34 cellular contexts compared by ENCODE assay signal in genomic region chr2:10763461-10763800, GRCh38. TPM values are rescaled to one million over a fixed set of nuclear protein-coding genes. Genes with fewer than 3 reads are reported as not detected.
"Had no signal": no experiment of that assay in that cellular context is flagged by ENCODE, and none has a peak within 500 bp of the region (broad histone marks: within the 10 kb centered on the region; RNA-seq: fewer than 3 reads in every experiment).

No MANE protein-coding gene starts in this region.

- H3K9me3 ChIP-seq: ascending aorta, MG63, Peyer's patch, SJSA1, SK-N-SH had no signal

- H3K27me3 Mint-ChIP-seq: activated CD8-positive, alpha-beta T cell treated with anti-CD3 and anti-CD28 coated beads for 36 hours; activated naive CD4-positive, alpha-beta T cell treated with anti-CD3 and anti-CD28 coated beads, Interleukin-2, amount 50 U/mL, for 24 hours; activated naive CD8-positive, alpha-beta T cell treated with anti-CD3 and anti-CD28 coated beads, Interleukin-2, amount 10 ng/mL, durations not matched to agents 7 days and 5 days; activated T-cell treated with anti-CD3 and anti-CD28 coated beads, Interleukin-2, amount 50 U/mL, for 24 hours had no signal

- H3K4me2 ChIP-seq: SK-N-SH had no signal

- H3K4me3 Mint-ChIP-seq: activated CD4-positive, alpha-beta T cell treated with anti-CD3 and anti-CD28 coated beads, Interleukin-2, amount 10 ng/mL, durations not matched to agents 24 days and 14 days; activated CD8-positive, alpha-beta T cell treated with anti-CD3 and anti-CD28 coated beads for 36 hours; activated naive CD4-positive, alpha-beta T cell treated with anti-CD3 and anti-CD28 coated beads, Interleukin-2, amount 50 U/mL, for 24 hours; activated naive CD8-positive, alpha-beta T cell treated with anti-CD3 and anti-CD28 coated beads, Interleukin-2, amount 10 ng/mL, durations not matched to agents 7 days and 5 days; activated T-cell treated with anti-CD3 and anti-CD28 coated beads, Interleukin-2, amount 50 U/mL, for 24 hours; central memory CD8-positive, alpha-beta T cell; T-helper 1 cell treated with Interleukin-12 subunit alpha and Interleukin-12 subunit beta and Interleukin-4 antibody, amounts not matched to agents 30 μg/mL and 1 μg/mL, for 36 hours; T-helper 2 cell treated with Interferon-gamma antibody and Interleukin-4, amounts not matched to agents 5 μg/mL and 100 μg/mL, for 36 hours had no signal

- H3K9me3 Mint-ChIP-seq: activated CD4-positive, alpha-beta T cell treated with anti-CD3 and anti-CD28 coated beads, Interleukin-2, amount 10 ng/mL, durations not matched to agents 24 days and 14 days; activated CD8-positive, alpha-beta T cell treated with anti-CD3 and anti-CD28 coated beads for 36 hours; activated naive CD4-positive, alpha-beta T cell treated with anti-CD3 and anti-CD28 coated beads, Interleukin-2, amount 50 U/mL, for 24 hours; activated naive CD8-positive, alpha-beta T cell treated with anti-CD3 and anti-CD28 coated beads, Interleukin-2, amount 10 ng/mL, durations not matched to agents 7 days and 5 days; activated T-cell treated with anti-CD3 and anti-CD28 coated beads, Interleukin-2, amount 50 U/mL, for 24 hours; activated T-helper 2 cell treated with anti-CD3 and anti-CD28 coated beads, Interferon-gamma antibody, Interleukin-2, Interleukin-4, amounts not matched to agents 10 μg/mL and 5 μg/mL and 100 μg/mL, durations not matched to agents 14 hours and 24 hours and 36 hours; central memory CD8-positive, alpha-beta T cell; T-helper 1 cell treated with Interleukin-12 subunit alpha and Interleukin-12 subunit beta and Interleukin-4 antibody, amounts not matched to agents 30 μg/mL and 1 μg/mL, for 36 hours; T-helper 2 cell treated with Interferon-gamma antibody and Interleukin-4, amounts not matched to agents 5 μg/mL and 100 μg/mL, for 36 hours had no signal

- H3K27ac Mint-ChIP-seq: activated CD4-positive, alpha-beta T cell treated with anti-CD3 and anti-CD28 coated beads, Interleukin-2, amount 10 ng/mL, durations not matched to agents 24 days and 14 days; activated CD8-positive, alpha-beta T cell treated with anti-CD3 and anti-CD28 coated beads for 36 hours; activated naive CD4-positive, alpha-beta T cell treated with anti-CD3 and anti-CD28 coated beads, Interleukin-2, amount 50 U/mL, for 24 hours; activated naive CD8-positive, alpha-beta T cell treated with anti-CD3 and anti-CD28 coated beads, Interleukin-2, amount 10 ng/mL, durations not matched to agents 7 days and 5 days; activated T-cell treated with anti-CD3 and anti-CD28 coated beads, Interleukin-2, amount 50 U/mL, for 24 hours; activated T-helper 2 cell treated with anti-CD3 and anti-CD28 coated beads, Interferon-gamma antibody, Interleukin-2, Interleukin-4, amounts not matched to agents 10 μg/mL and 5 μg/mL and 100 μg/mL, durations not matched to agents 14 hours and 24 hours and 36 hours; T-helper 1 cell treated with Interleukin-12 subunit alpha and Interleukin-12 subunit beta and Interleukin-4 antibody, amounts not matched to agents 30 μg/mL and 1 μg/mL, for 36 hours; T-helper 2 cell treated with Interferon-gamma antibody and Interleukin-4, amounts not matched to agents 5 μg/mL and 100 μg/mL, for 36 hours had no signal

- H3K27ac ChIP-seq: ascending aorta, cardiac muscle cell, Peyer's patch, SJSA1, VCaP had no signal

- H3K4me1 ChIP-seq: ascending aorta, Peyer's patch, SJSA1 had no signal

- ATAC-seq: activated CD8-positive, alpha-beta T cell treated with anti-CD3 and anti-CD28 coated beads for 36 hours; PC-3 had no signal

- H3K9ac ChIP-seq: SK-N-SH had no signal

- H3K36me3 Mint-ChIP-seq: activated naive CD4-positive, alpha-beta T cell treated with anti-CD3 and anti-CD28 coated beads, Interleukin-2, amount 50 U/mL, for 24 hours; activated naive CD8-positive, alpha-beta T cell treated with anti-CD3 and anti-CD28 coated beads, Interleukin-2, amount 10 ng/mL, durations not matched to agents 7 days and 5 days had no signal

- H3K36me3 ChIP-seq: ascending aorta, cardiac muscle cell, MG63, Peyer's patch, SJSA1 had no signal

- DNase-seq: activated CD4-positive, alpha-beta T cell treated with anti-CD3 and anti-CD28 coated beads for 1 hour; activated CD4-positive, alpha-beta T cell treated with anti-CD3 and anti-CD28 coated beads, Interleukin-2, amount 10 ng/mL, durations not matched to agents 24 days and 14 days; activated CD4-positive, alpha-beta T cell treated with anti-CD3 and anti-CD28 coated beads, Interleukin-2, amount 50 U/mL, for 4 hours; activated CD4-positive, CD25-positive, alpha-beta regulatory T cell; activated CD8-positive, alpha-beta T cell treated with anti-CD3 and anti-CD28 coated beads for 36 hours; activated gamma-delta T cell; activated naive CD4-positive, alpha-beta T cell treated with Interleukin-2 at 50 U/mL for 16 hours; activated naive CD8-positive, alpha-beta T cell treated with anti-CD3 and anti-CD28 coated beads, Interleukin-2, amount 10 ng/mL, durations not matched to agents 7 days and 5 days; activated T-cell treated with anti-CD3 and anti-CD28 coated beads, Interleukin-2, amount 50 U/mL, for 24 hours; Kasumi-1; MG63; NCI-H1092; NCI-H1436 treated with DMSO at 0.1 percent for 48 hours; NCI-H1694 treated with DMSO at 0.1 percent for 48 hours; NCI-H2029; NCI-H510A; NCI-H526; NCI-H748 treated with DMSO at 0.1 percent for 48 hours; NK-92 treated with Interleukin-12 subunit alpha and Interleukin-12 subunit beta, amount 100 ng/mL, for 24 hours; PC-3; Peyer's patch; RPMI8226; SHP77 treated with DMSO at 0.1 percent for 48 hours had no signal

- H3K27me3 ChIP-seq: ascending aorta, cardiac muscle cell, MG63, Peyer's patch, SJSA1 had no signal

- H3K4me3 ChIP-seq: ascending aorta, cardiac muscle cell, MG63, Peyer's patch, SJSA1 had no signal

- H3K4me1 Mint-ChIP-seq: activated CD4-positive, alpha-beta T cell treated with anti-CD3 and anti-CD28 coated beads, Interleukin-2, amount 10 ng/mL, durations not matched to agents 24 days and 14 days; activated naive CD4-positive, alpha-beta T cell treated with anti-CD3 and anti-CD28 coated beads, Interleukin-2, amount 50 U/mL, for 24 hours; activated naive CD8-positive, alpha-beta T cell treated with anti-CD3 and anti-CD28 coated beads, Interleukin-2, amount 10 ng/mL, durations not matched to agents 7 days and 5 days; central memory CD8-positive, alpha-beta T cell had no signal

RNA-seq across cellular contexts. Expression of gene ATP6V1C2, which starts 42.0 kb away (rescaled TPM):
- total RNA-seq: activated CD4-positive, alpha-beta T cell treated with anti-CD3 and anti-CD28 coated beads, Interleukin-2, amount 10 ng/mL, durations not matched to agents 24 days and 14 days; activated CD8-positive, alpha-beta memory T cell treated with anti-CD3 and anti-CD28 coated beads for 36 hours; activated CD8-positive, alpha-beta T cell treated with anti-CD3 and anti-CD28 coated beads for 36 hours; activated naive CD8-positive, alpha-beta T cell treated with anti-CD3 and anti-CD28 coated beads, Interleukin-2, amount 10 ng/mL, durations not matched to agents 7 days and 5 days; activated T-helper 2 cell treated with anti-CD3 and anti-CD28 coated beads, Interferon-gamma antibody, Interleukin-2, Interleukin-4, amounts not matched to agents 10 μg/mL and 5 μg/mL and 100 μg/mL, durations not matched to agents 14 hours and 24 hours and 36 hours had no signal
